Comparison of ENCODE assay signal across 1 cellular context in genomic region chr9:88983865-88984542, GRCh38.
TF ChIP-seq lines count a peak whose summit lies in the region.

No MANE protein-coding gene starts in this region.

TF ChIP-seq in H1, 55 proteins besides CTCF, POLR2A, EP300 and RAD21:
- TF ChIP-seq RFX5 (IDR thresholded peaks at IDR 0.05; ENCODE audit: borderline replicate concordance, low read depth, low read length) (no peak), E2F6 (IDR thresholded peaks at IDR 0.05) (no peak), BACH1 (IDR thresholded peaks at IDR 0.05; ENCODE audit: low read length) (no peak), SUZ12 (IDR thresholded peaks at IDR 0.05; ENCODE audit: low read length) (no peak), RXRA (IDR thresholded peaks at IDR 0.05; ENCODE audit: insufficient read depth, low read depth, low read length) (no peak), CHD2 (IDR thresholded peaks at IDR 0.05; ENCODE audit: low read length) (no peak), MAFK (IDR thresholded peaks at IDR 0.05; ENCODE audit: low read depth, low read length) (no peak), CBX8 (IDR thresholded peaks at IDR 0.05; ENCODE audit: borderline replicate concordance, low read depth, low read length) (no peak), CEBPB (IDR thresholded peaks at IDR 0.05; ENCODE audit: low read depth, low read length) (no peak), CBX5 (IDR thresholded peaks at IDR 0.05; ENCODE audit: low read depth, low read length) (no peak), SP1 (IDR thresholded peaks at IDR 0.05; ENCODE audit: low read depth, low read length) (no peak), TAF1 (IDR thresholded peaks at IDR 0.05; ENCODE audit: low read depth, low read length) (no peak), ATF3 (IDR thresholded peaks at IDR 0.05; ENCODE audit: insufficient read depth, low read depth, low read length) (no peak), JUND (IDR thresholded peaks at IDR 0.05; ENCODE audit: low read length) (no peak), EGR1 (IDR thresholded peaks at IDR 0.05; ENCODE audit: borderline replicate concordance, low read depth, low read length) (no peak), CHD7 (IDR thresholded peaks at IDR 0.05; ENCODE audit: insufficient replicate concordance, low read length) (no peak)
TF ChIP-seq in H1: peak in this region for 0.
